In the genomic region with DNA sequence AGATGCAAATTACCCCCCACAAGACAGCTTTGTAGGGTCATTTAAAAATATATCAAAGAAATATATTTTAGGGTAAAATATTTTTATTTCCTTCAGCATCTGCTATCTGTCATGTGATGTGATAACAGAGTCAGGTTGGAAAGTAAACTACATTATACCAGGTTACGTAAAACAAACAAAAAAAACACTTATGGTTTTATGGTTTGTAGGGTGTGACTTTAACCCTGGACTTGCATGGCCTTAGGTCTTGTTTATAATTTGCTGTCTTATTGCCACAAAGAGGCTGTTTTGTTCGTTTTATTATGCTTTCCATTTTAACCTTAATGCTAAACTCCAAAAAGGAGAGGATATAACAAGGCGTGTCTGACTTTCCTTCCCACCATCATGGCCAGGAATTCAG, we compare ENCODE assay signal across 38 cellular contexts.
"Had no signal": no experiment of that assay in that cellular context is flagged by ENCODE, and none has a peak within 500 bp of the region (broad histone marks: within the 10 kb centered on the region; RNA-seq: fewer than 3 reads in every experiment).

No MANE protein-coding gene starts in this region.

- DNase-seq: activated B cell treated with CpG ODN at 0.5 μM for 24 hours; activated CD4-positive, alpha-beta memory T cell treated with anti-CD3 and anti-CD28 coated beads for 36 hours; activated CD4-positive, alpha-beta T cell treated with anti-CD3 and anti-CD28 coated beads for 4 hours; activated CD4-positive, alpha-beta T cell treated with anti-CD3 and anti-CD28 coated beads, Interleukin-2, amount 50 U/mL, for 1 hour; activated CD4-positive, CD25-positive, alpha-beta regulatory T cell treated with anti-CD3 and anti-CD28 coated beads, Interleukin-2, amount 50 U/mL, for 72 hours; activated CD8-positive, alpha-beta memory T cell treated with anti-CD3 and anti-CD28 coated beads, Interleukin-2, amount 50 U/mL, for 4 hours; activated gamma-delta T cell treated with Interleukin-2 at 50 U/mL for 16 hours; activated naive CD4-positive, alpha-beta T cell treated with anti-CD3 and anti-CD28 coated beads for 36 hours; activated naive CD8-positive, alpha-beta T cell treated with anti-CD3 and anti-CD28 coated beads, Interleukin-2, amount 50 U/mL, for 24 hours; activated T-cell treated with anti-CD3 and anti-CD28 coated beads for 4 hours; activated T-cell treated with anti-CD3 and anti-CD28 coated beads, Interleukin-2, amount 50 U/mL, for 4 hours; anterior cingulate cortex; central memory CD4-positive, alpha-beta T cell; Kasumi-1; KG1; MM.1S; MV-4-11; NCI-H1092 treated with DMSO at 0.1 percent for 48 hours; NCI-H1417; NCI-H146; NCI-H187; NCI-H2081; NCI-H2171 treated with DMSO at 0.1 percent for 48 hours; NCI-H2227 treated with DMSO at 0.1 percent for 48 hours; NCI-H446; NCI-H524; NCI-H69; NK-92 treated with Interleukin-12 subunit alpha and Interleukin-12 subunit beta, amount 100 ng/mL, for 24 hours; PC-9; Right ventricle myocardium superior; SW 1271; T-helper 1 cell; T-helper 2 cell; T-helper 9 cell had no signal

- H3K4me3 ChIP-seq: PC-9 had no signal

- H3K4me2 ChIP-seq: PC-9 had no signal

- H3K9me3 Mint-ChIP-seq: activated B cell treated with CpG ODN at 0.5 μM for 24 hours; activated naive CD4-positive, alpha-beta T cell treated with anti-CD3 and anti-CD28 coated beads for 36 hours; activated naive CD8-positive, alpha-beta T cell treated with anti-CD3 and anti-CD28 coated beads, Interleukin-2, amount 50 U/mL, for 24 hours; activated T-helper 1 cell treated with anti-CD3 and anti-CD28 coated beads, Interleukin-12 subunit alpha, Interleukin-12 subunit beta, Interleukin-2, Interleukin-4 antibody, amounts not matched to agents 30 ng/mL and 10 ng/mL and 1 ng/mL, durations not matched to agents 14 hours and 24 hours and 36 hours had no signal

- H3K27ac ChIP-seq: PC-9, VCaP had no signal

- H2AFZ ChIP-seq: PC-9 had no signal

- ATAC-seq: activated naive CD8-positive, alpha-beta T cell treated with anti-CD3 and anti-CD28 coated beads, Interleukin-2, amount 50 U/mL, for 24 hours; activated T-cell treated with anti-CD3 and anti-CD28 coated beads, Interleukin-2, amount 50 U/mL, for 4 hours had no signal

- H3K36me3 Mint-ChIP-seq: activated CD4-positive, alpha-beta memory T cell treated with anti-CD3 and anti-CD28 coated beads for 36 hours; activated naive CD8-positive, alpha-beta T cell; brain had no signal

- H3K4me1 Mint-ChIP-seq: activated B cell treated with CpG ODN at 0.5 μM for 24 hours; activated naive CD8-positive, alpha-beta T cell treated with anti-CD3 and anti-CD28 coated beads, Interleukin-2, amount 50 U/mL, for 24 hours; brain had no signal

- H3K27me3 Mint-ChIP-seq: activated B cell treated with CpG ODN at 0.5 μM for 24 hours; activated CD4-positive, alpha-beta memory T cell treated with anti-CD3 and anti-CD28 coated beads for 36 hours; activated naive CD8-positive, alpha-beta T cell; activated naive CD8-positive, alpha-beta T cell treated with anti-CD3 and anti-CD28 coated beads, Interleukin-2, amount 50 U/mL, for 24 hours; brain had no signal

- H3K27ac Mint-ChIP-seq: activated B cell treated with CpG ODN at 0.5 μM for 24 hours; activated CD4-positive, alpha-beta memory T cell treated with anti-CD3 and anti-CD28 coated beads for 36 hours; activated naive CD4-positive, alpha-beta T cell treated with anti-CD3 and anti-CD28 coated beads for 36 hours; activated naive CD8-positive, alpha-beta T cell; activated naive CD8-positive, alpha-beta T cell treated with anti-CD3 and anti-CD28 coated beads, Interleukin-2, amount 50 U/mL, for 24 hours; activated T-helper 1 cell treated with anti-CD3 and anti-CD28 coated beads, Interleukin-12 subunit alpha, Interleukin-12 subunit beta, Interleukin-2, Interleukin-4 antibody, amounts not matched to agents 30 ng/mL and 10 ng/mL and 1 ng/mL, durations not matched to agents 14 hours and 24 hours and 36 hours; brain had no signal

- H3K4me3 Mint-ChIP-seq: activated B cell treated with CpG ODN at 0.5 μM for 24 hours; activated CD4-positive, alpha-beta memory T cell treated with anti-CD3 and anti-CD28 coated beads for 36 hours; activated naive CD4-positive, alpha-beta T cell treated with anti-CD3 and anti-CD28 coated beads for 36 hours; activated naive CD8-positive, alpha-beta T cell; activated naive CD8-positive, alpha-beta T cell treated with anti-CD3 and anti-CD28 coated beads, Interleukin-2, amount 50 U/mL, for 24 hours; activated T-cell treated with anti-CD3 and anti-CD28 coated beads, Interleukin-2, amount 50 U/mL, for 4 hours; activated T-helper 1 cell treated with anti-CD3 and anti-CD28 coated beads, Interleukin-12 subunit alpha, Interleukin-12 subunit beta, Interleukin-2, Interleukin-4 antibody, amounts not matched to agents 30 ng/mL and 10 ng/mL and 1 ng/mL, durations not matched to agents 14 hours and 24 hours and 36 hours; brain had no signal
